ENCODE assay signal across 18 cellular contexts in genomic region chr22:32781695-32782094, GRCh38. TPM values are rescaled to one million over a fixed set of nuclear protein-coding genes. Genes with fewer than 3 reads are reported as not detected.
A peak's percentile ranks its signal among the peaks of the same experiment; 100 is the strongest.
DNase-seq lines count a peak whose midpoint lies in the region; ATAC-seq and TF ChIP-seq lines count a peak whose summit lies in the region.
"Had no signal": no experiment of that assay in that cellular context is flagged by ENCODE, and none has a peak within 500 bp of the region (broad histone marks: within the 10 kb centered on the region; RNA-seq: fewer than 3 reads in every experiment).

No MANE protein-coding gene starts in this region.

- H3K27me3 ChIP-seq in adipocyte (replicated peaks; ENCODE audit: control insufficient read depth, insufficient read depth, low read length) (no peaks in the 10 kb centered on the region), tibial nerve (no peaks in the 10 kb centered on the region)

- H3K9me3 ChIP-seq in adipocyte (ENCODE audit: control insufficient read depth, low read length) (no peaks in the 10 kb centered on the region), tibial nerve (no peaks in the 10 kb centered on the region)

- peak overlapping the region in 1 of 4 donors; percentile 21 for H3K27ac ChIP-seq in tibial nerve

- H3K36me3 ChIP-seq in adipocyte (ENCODE audit: control insufficient read depth, insufficient read depth, low read length, severe bottlenecking) (no peaks in the 10 kb centered on the region), tibial nerve (no peaks in the 10 kb centered on the region)

- WGBS in tibial nerve, 2 donors = 70 to 79% methylated on average over 1 of the region's 1 CpG

- DNase-seq in AG20443 (ENCODE audit: low spot score) (peak; percentile 11), adipocyte (ENCODE audit: low read depth) (peak; percentile 87), fibroblast of villous mesenchyme (ENCODE audit: low read depth) (peak; percentile 83), sciatic nerve (ENCODE audit: low spot score) (no peak), tibial nerve (ENCODE audit: low spot score in 2 of 2) (no peak), NCI-H1105 (lab: John Stamatoyannopoulos, UW) (no peak)
- DNase-seq: CD4-positive, alpha-beta memory T cell; DMS79 treated with DMSO at 0.1 percent for 48 hours; GDM1; KBM-7; NCI-H1092 treated with DMSO at 0.1 percent for 48 hours; NCI-H1694 treated with DMSO at 0.1 percent for 48 hours; NCI-H446 treated with DMSO at 0.1 percent for 48 hours; NCI-H774; SHP77 treated with DMSO at 0.1 percent for 48 hours had no signal

- TF ChIP-seq CTCF in fibroblast of villous mesenchyme (IDR thresholded peaks at IDR 0.05; ENCODE audit: insufficient read depth, low read depth, low read length) (no peak), tibial nerve (IDR thresholded peaks at IDR 0.05) (no peak)

- no peak for TF ChIP-seq POLR2A in tibial nerve (IDR thresholded peaks at IDR 0.05)

- ATAC-seq in sciatic nerve (peak; percentile 67), HG03139 (IDR thresholded peaks at IDR 0.05; ENCODE audit: unreplicated experiment) (no peak), HG02678 (IDR thresholded peaks at IDR 0.05; ENCODE audit: unreplicated experiment) (no peak)
- ATAC-seq: Panc1 had no signal

- intact Hi-C loops in sciatic nerve (cut with DNase I) = no loop called here

- TF ChIP-seq EP300 in tibial nerve (IDR thresholded peaks at IDR 0.05) = peak in 1 of 2 donors; percentile 22

- H3K4me1 ChIP-seq in adipocyte (ENCODE audit: control insufficient read depth, insufficient read depth, low read length) = peaks cover 22% of the 10 kb centered on the region
- peaks cover 0 to 6% (median 0%) of the 10 kb centered on the region in 4 donors for H3K4me1 ChIP-seq in tibial nerve

- H3K9ac ChIP-seq in adipocyte (ENCODE audit: low read length) = no peak overlapping the region

- H3K4me3 ChIP-seq in adipocyte (ENCODE audit: low read length) (no peak overlapping the region), fibroblast of villous mesenchyme (ENCODE audit: low read depth, low read length) (no peak overlapping the region), tibial nerve (no peak overlapping the region)

RNA-seq across cellular contexts. Expression of gene TIMP3, which starts 19.8 kb away (rescaled TPM):
- total RNA-seq in fibroblast of villous mesenchyme = 418 and 924 TPM in 2 replicates
- total RNA-seq in sciatic nerve = 560 TPM
- total RNA-seq in tibial nerve = 1,000 to 10,000 TPM in 1 of 4 donors, 100 to 1,000 TPM in 3; 300 to 1,106 (median 939) TPM

Comparison
In these comparisons a context has a peak if more than half of its experiments do, and no peak if none do; other contexts are left out.
1. DNase-seq: peak in AG20443 (single experiment), adipocyte (single experiment) and fibroblast of villous mesenchyme (single experiment); none in sciatic nerve (single experiment), tibial nerve (0 of 2) and NCI-H1105 (single experiment).